ENCODE assay signal across 24 cellular contexts in the genomic region with DNA sequence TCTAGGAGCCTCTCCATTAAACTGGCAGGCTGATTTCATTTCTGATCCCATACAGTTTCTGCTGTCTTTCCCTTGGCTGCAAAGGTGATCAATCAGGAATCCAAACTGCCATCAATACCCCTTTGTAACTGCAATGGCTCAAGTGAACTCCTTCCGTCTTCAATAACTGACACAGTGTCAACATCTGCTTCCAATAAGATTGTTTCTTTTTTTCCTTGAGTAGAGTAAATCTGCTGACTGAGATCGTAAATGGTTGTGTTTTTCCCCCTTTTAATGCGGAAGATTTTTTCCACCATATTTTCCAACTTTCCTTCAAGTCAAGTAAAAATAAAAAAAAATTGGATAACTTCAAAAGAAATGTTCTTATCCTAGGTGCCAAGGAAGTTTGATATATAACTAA. TPM values are rescaled to one million over a fixed set of nuclear protein-coding genes. Genes with fewer than 3 reads are reported as not detected.
DNase-seq lines count a peak whose midpoint lies in the region; ATAC-seq, FAIRE-seq and TF ChIP-seq lines count a peak whose summit lies in the region.
"Had no signal": no experiment of that assay in that cellular context is flagged by ENCODE, and none has a peak within 500 bp of the region (broad histone marks: within the 10 kb centered on the region; RNA-seq: fewer than 3 reads in every experiment).

No MANE protein-coding gene starts in this region.

- H4K8ac ChIP-seq in mesenchymal stem cell (ENCODE audit: low read length) = no peak overlapping the region

- H3K4me1 Mint-ChIP-seq in HFFc6 (ENCODE audit: low read depth) = peaks cover 65% of the 10 kb centered on the region
- no peaks in the 10 kb centered on the region for H3K4me1 Mint-ChIP-seq in naive thymus-derived CD8-positive, alpha-beta T cell
- H3K4me1 Mint-ChIP-seq: CD4-positive, alpha-beta memory T cell; GM23338 had no signal

- H3K79me2 ChIP-seq in OCI-LY7 (ENCODE audit: insufficient read depth, low read depth, low read length) = no peaks in the 10 kb centered on the region

- no peak overlapping the region for H3K4me3 ChIP-seq in mesenchymal stem cell (ENCODE audit: insufficient read depth in 1 of 2, low read depth in 1 of 2, low read length in 2 of 2)
- H3K4me3 ChIP-seq in OCI-LY7 (ENCODE audit: low read depth, low read length, poor library complexity, severe bottlenecking) = no peak overlapping the region
- H3K4me3 ChIP-seq: A549; BLaER1 treated with 17β-estradiol and CSF1 and Interleukin-3, amounts not matched to agents 10 nM and 100 nM; GM23338 had no signal

- H3K27ac ChIP-seq in mesenchymal stem cell (ENCODE audit: low read length, poor library complexity, severe bottlenecking) = no peak overlapping the region
- H3K27ac ChIP-seq in OCI-LY7 (ENCODE audit: low read depth, low read length, poor library complexity, severe bottlenecking) = no peak overlapping the region
- H3K27ac ChIP-seq: A549; BLaER1 treated with 17β-estradiol and CSF1 and Interleukin-3, amounts not matched to agents 10 nM and 100 nM had no signal

- TF ChIP-seq CTCF in HFFc6 (IDR thresholded peaks at IDR 0.05) (no peak), OCI-LY7 (conservative IDR thresholded peaks at IDR 0.05; ENCODE audit: low read length) (no peak)

- peak overlapping the region; percentile 6; the same call in 1 of the 2 replicates for H3K27ac Mint-ChIP-seq in HFFc6
- no peak overlapping the region for H3K27ac Mint-ChIP-seq in naive thymus-derived CD8-positive, alpha-beta T cell
- H3K27ac Mint-ChIP-seq: CD4-positive, alpha-beta memory T cell; H9 had no signal

- FAIRE-seq in endometrium (lab: Jason Lieb, UNC) = peak; percentile 74
- FAIRE-seq: A549, G401.6, GM12892, GM19239 had no signal

- H3K27me3 Mint-ChIP-seq in HFFc6 (ENCODE audit: insufficient read depth) = peaks cover 2% of the 10 kb centered on the region
- peaks cover 0 to 4% (median 0%) of the 10 kb centered on the region in 5 donors for H3K27me3 Mint-ChIP-seq in naive thymus-derived CD8-positive, alpha-beta T cell
- H3K27me3 Mint-ChIP-seq: CD4-positive, alpha-beta memory T cell had no signal

- no peak overlapping the region for H2AK5ac ChIP-seq in mesenchymal stem cell (ENCODE audit: low read length, severe bottlenecking)

- no peak overlapping the region for H3K14ac ChIP-seq in mesenchymal stem cell (ENCODE audit: low read length in 2 of 2)

- no peak overlapping the region for H3K18ac ChIP-seq in mesenchymal stem cell (ENCODE audit: low read depth in 1 of 2, low read length in 2 of 2)

- H3K36me3 ChIP-seq in mesenchymal stem cell (ENCODE audit: control insufficient read depth in 1 of 2, insufficient read depth in 2 of 2, low read depth in 1 of 2, low read length in 2 of 2) = peaks cover 6 to 63% of the 10 kb centered on the region in 2 experiments
- H3K36me3 ChIP-seq in OCI-LY7 (ENCODE audit: insufficient read depth, low read length) = no peaks in the 10 kb centered on the region
- H3K36me3 ChIP-seq: BE2C; BLaER1 treated with 17β-estradiol and CSF1 and Interleukin-3, amounts not matched to agents 10 nM and 100 nM had no signal

- no peak overlapping the region for H3K23ac ChIP-seq in mesenchymal stem cell (ENCODE audit: low read length in 2 of 2)

- H3K79me1 ChIP-seq in mesenchymal stem cell (replicated peaks; ENCODE audit: low read length, poor library complexity, severe bottlenecking) = no peaks in the 10 kb centered on the region

- ATAC-seq in naive thymus-derived CD8-positive, alpha-beta T cell = no peak
- ATAC-seq: A549, GM23338, HCT116 had no signal

- POLR2A ChIA-PET in naive thymus-derived CD8-positive, alpha-beta T cell (lab: Charles Lee) = no interaction called here
- POLR2A ChIA-PET in OCI-LY7 (lab: Charles Lee) = no interaction called here

- no peaks in the 10 kb centered on the region for H3K27me3 ChIP-seq in mesenchymal stem cell (ENCODE audit: control insufficient read depth in 1 of 2, insufficient read depth in 1 of 2, low read length in 2 of 2)
- H3K27me3 ChIP-seq: BLaER1 treated with 17β-estradiol and CSF1 and Interleukin-3, amounts not matched to agents 10 nM and 100 nM had no signal

- no peak overlapping the region for H3K4me3 Mint-ChIP-seq in HFFc6
- H3K4me3 Mint-ChIP-seq in naive thymus-derived CD8-positive, alpha-beta T cell = no peak overlapping the region
- H3K4me3 Mint-ChIP-seq: CD4-positive, alpha-beta memory T cell; GM23338; H9 had no signal

- no peak overlapping the region for H2BK120ac ChIP-seq in mesenchymal stem cell (ENCODE audit: low read depth, low read length)

- intact Hi-C loops in OCI-LY7 (cut with micrococcal nuclease; ENCODE audit: unreplicated experiment) = no loop called here

- H3K36me3 Mint-ChIP-seq in HFFc6 (ENCODE audit: low read depth) = peaks cover 68% of the 10 kb centered on the region
- H3K36me3 Mint-ChIP-seq in naive thymus-derived CD8-positive, alpha-beta T cell = no peaks in the 10 kb centered on the region
- H3K36me3 Mint-ChIP-seq: CD4-positive, alpha-beta memory T cell had no signal

- no peak overlapping the region for H3K4me2 ChIP-seq in mesenchymal stem cell (ENCODE audit: low read length, poor library complexity, severe bottlenecking)
- no peak overlapping the region for H3K4me2 ChIP-seq in OCI-LY7 (ENCODE audit: low read length)
- H3K4me2 ChIP-seq: A549; BLaER1 treated with 17β-estradiol and CSF1 and Interleukin-3, amounts not matched to agents 10 nM and 100 nM; GM23338 had no signal

- CTCF ChIA-PET in OCI-LY7 (lab: Charles Lee; ENCODE audit: unreplicated experiment) = no interaction called here

- no peak overlapping the region for H3K4ac ChIP-seq in mesenchymal stem cell (ENCODE audit: low read depth in 1 of 2, low read length in 2 of 2)

- H3K4me1 ChIP-seq in mesenchymal stem cell (ENCODE audit: control insufficient read depth, insufficient read depth, low read depth, low read length) = peaks cover 3% of the 10 kb centered on the region
- H3K4me1 ChIP-seq in OCI-LY7 (ENCODE audit: insufficient read depth, low read length, poor library complexity, severe bottlenecking) = no peaks in the 10 kb centered on the region
- H3K4me1 ChIP-seq: A549; BE2C; BLaER1 treated with 17β-estradiol and CSF1 and Interleukin-3, amounts not matched to agents 10 nM and 100 nM; Caco-2 had no signal

- no peak overlapping the region for H2BK5ac ChIP-seq in mesenchymal stem cell (ENCODE audit: low read depth, low read length, poor library complexity, severe bottlenecking)

- no CpG with 5 or more reads among the region's 3 CpGs for WGBS in mesenchymal stem cell

- peak overlapping the region; percentile 61 for H3K9ac ChIP-seq in mesenchymal stem cell (ENCODE audit: low read length)
- H3K9ac ChIP-seq: BLaER1 treated with 17β-estradiol and CSF1 and Interleukin-3, amounts not matched to agents 10 nM and 100 nM had no signal

- no peak overlapping the region for H2BK12ac ChIP-seq in mesenchymal stem cell (ENCODE audit: low read length in 2 of 2)

- no peaks in the 10 kb centered on the region for H3K9me2 ChIP-seq in OCI-LY7 (ENCODE audit: insufficient read depth, low read length)

- DNase-seq in HFFc6 (no peak), fibroblast of peridontal ligament (ENCODE audit: extremely low read depth) (peak; percentile 52), mesenchymal stem cell (no peak), iPS-NIHi11 (ENCODE audit: low spot score) (no peak), OCI-LY7 (ENCODE audit: low spot score) (no peak), C1 segment of cervical spinal cord (lab: John Stamatoyannopoulos, UW) (no peak)
- no peak for DNase-seq in naive thymus-derived CD8-positive, alpha-beta T cell
- DNase-seq: 8988T; ACHN; AML-193; BE2C; Caco-2; CD4-positive, alpha-beta memory T cell; DMS153; DND-41; H9 had no signal

- no peak overlapping the region for H2BK15ac ChIP-seq in mesenchymal stem cell (ENCODE audit: low read depth, poor library complexity, severe bottlenecking)

- no peaks in the 10 kb centered on the region; the same call in 1 of the 2 replicates for H3K9me3 Mint-ChIP-seq in HFFc6
- H3K9me3 Mint-ChIP-seq in naive thymus-derived CD8-positive, alpha-beta T cell = peaks cover 0 to 2% (median 0%) of the 10 kb centered on the region in 9 donors
- H3K9me3 Mint-ChIP-seq: GM23338, H9 had no signal

- H4K91ac ChIP-seq in mesenchymal stem cell (ENCODE audit: low read length) = no peak overlapping the region

- H4K20me1 ChIP-seq in OCI-LY7 (ENCODE audit: insufficient read depth, low read length) = no peaks in the 10 kb centered on the region
- H4K20me1 ChIP-seq: BLaER1 treated with 17β-estradiol and CSF1 and Interleukin-3, amounts not matched to agents 10 nM and 100 nM had no signal

- no peak overlapping the region for H2AFZ ChIP-seq in mesenchymal stem cell (ENCODE audit: low read depth, low read length)
- no peak overlapping the region for H2AFZ ChIP-seq in OCI-LY7 (ENCODE audit: low read length)
- H2AFZ ChIP-seq: GM23338 had no signal

- no peaks in the 10 kb centered on the region for H3K9me3 ChIP-seq in mesenchymal stem cell (ENCODE audit: control insufficient read depth, low read length)
- H3K9me3 ChIP-seq in OCI-LY7 (ENCODE audit: low read length) = no peaks in the 10 kb centered on the region
- H3K9me3 ChIP-seq: A549; BE2C; BLaER1 treated with 17β-estradiol and CSF1 and Interleukin-3, amounts not matched to agents 10 nM and 100 nM; Caco-2 had no signal

- BruUV-seq in OCI-LY7 (replicated peaks; lab: Mats Ljungman, UMichigan) = no TSS peak

RNA-seq across cellular contexts. Expression of gene VGLL3, which starts 48.8 kb away (rescaled TPM):
- 100 to 1,000 TPM; 117 to 193 (median 151) TPM for total RNA-seq in HFFc6 (2021; fragmentation: NEBNext Ultra II Directional; extraction: Animal tissue kit (Norgen Biotek cat#: 25700))
- polyA plus RNA-seq in mesenchymal stem cell (2013, experiment 1 of 2) = 16.7 TPM
- polyA plus RNA-seq in mesenchymal stem cell (2013, experiment 2 of 2) = 13.8 TPM
- not detected for total RNA-seq in naive thymus-derived CD8-positive, alpha-beta T cell
- not detected for polyA plus RNA-seq in naive thymus-derived CD8-positive, alpha-beta T cell
- not detected in 2 replicates for total RNA-seq in OCI-LY7 (2014; rRNA removed; shearing (Covaris generic))
- not detected in 2 replicates for total RNA-seq in OCI-LY7 (2022)
- total RNA-seq: CD4-positive, alpha-beta memory T cell had no signal
- polyA plus RNA-seq: CD4-positive, alpha-beta memory T cell had no signal

Comparison
In these comparisons a context has a peak if more than half of its experiments do, and no peak if none do; other contexts are left out.
1. RNA of gene VGLL3, which starts 48.8 kb away (total RNA-seq): 117 to 193 TPM in HFFc6; not detected in naive thymus-derived CD8-positive, alpha-beta T cell and not detected in OCI-LY7; every median in the first group is over 100 times any median in the second.